24 cellular contexts compared by ENCODE assay signal in the genomic region with DNA sequence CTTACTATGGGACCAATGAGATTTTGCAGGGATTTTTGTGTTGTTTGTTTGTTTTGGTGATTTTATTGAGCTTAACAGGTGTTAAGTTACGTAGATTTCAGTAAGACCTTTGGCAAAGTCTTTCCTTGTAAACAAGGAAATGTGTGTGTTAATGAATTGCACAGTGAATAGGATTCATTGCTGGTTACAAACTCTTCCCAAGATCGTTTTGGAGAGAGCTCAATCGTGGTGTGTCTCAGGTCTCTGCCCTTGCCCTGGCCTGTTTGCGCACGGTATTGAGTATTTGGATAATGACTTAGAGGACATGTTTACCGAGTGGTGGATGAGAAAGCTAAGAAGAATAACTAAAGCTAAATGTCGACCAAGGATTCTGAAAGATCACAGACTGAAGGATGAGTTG. TPM values are rescaled to one million over a fixed set of nuclear protein-coding genes. Genes with fewer than 3 reads are reported as not detected.
A peak's percentile ranks its signal among the peaks of the same experiment; 100 is the strongest.
DNase-seq lines count a peak whose midpoint lies in the region; ATAC-seq and TF ChIP-seq lines count a peak whose summit lies in the region.
"Had no signal": no experiment of that assay in that cellular context is flagged by ENCODE, and none has a peak within 500 bp of the region (broad histone marks: within the 10 kb centered on the region; RNA-seq: fewer than 3 reads in every experiment).

No MANE protein-coding gene starts in this region.

- no peak overlapping the region for H3K4me3 ChIP-seq in HUES48 (ENCODE audit: low read depth, low read length)
- no peak overlapping the region for H3K4me3 ChIP-seq in sigmoid colon
- no peak overlapping the region for H3K4me3 ChIP-seq in tibial artery
- no peak overlapping the region for H3K4me3 ChIP-seq in mesendoderm (ENCODE audit: low read length)
- H3K4me3 ChIP-seq: BLaER1, GM12878, SJSA1, skin epidermis, thoracic aorta had no signal

- peak overlapping the region; percentile 81 for H3K27ac ChIP-seq in HUES48 (ENCODE audit: low read depth, low read length)
- peak overlapping the region in 3 of 4 donors; percentile 24 to 61 (median 36) for H3K27ac ChIP-seq in sigmoid colon
- H3K27ac ChIP-seq in tibial artery: no peak overlapping the region
- no peak overlapping the region for H3K27ac ChIP-seq in mesendoderm (ENCODE audit: low read depth, low read length)
- H3K27ac ChIP-seq: BLaER1, RWPE1, SJSA1, skin epidermis, thoracic aorta had no signal

- no peak overlapping the region for H4K8ac ChIP-seq in mesendoderm (ENCODE audit: low read depth, low read length)

- H3K4me2 ChIP-seq in mesendoderm (ENCODE audit: low read length): no peak overlapping the region
- H3K4me2 ChIP-seq: BLaER1 had no signal

- whole genome bisulfite sequencing in sigmoid colon, 2 donors: 24 to 55% methylated on average over 7 of the region's 7 CpGs
- no CpG with 5 or more reads among the region's 7 CpGs for WGBS in mesendoderm (ENCODE audit: extremely low coverage, insufficient coverage, low lambda C conversion rate)

- 0 out of 2 replicates have a peak, but pooled peaks cover 5% of the 10 kb centered on the region for H3K36me3 ChIP-seq in HUES48 (ENCODE audit: control insufficient read depth, insufficient read depth, low read length)
- peaks cover 0 to 21% (median 2%) of the 10 kb centered on the region in 4 donors for H3K36me3 ChIP-seq in sigmoid colon
- peaks cover 0 to 21% (median 4%) of the 10 kb centered on the region in 3 donors for H3K36me3 ChIP-seq in tibial artery
- H3K36me3 ChIP-seq in mesendoderm (ENCODE audit: control insufficient read depth, insufficient read depth, low read length): no peaks in the 10 kb centered on the region

- no peak overlapping the region for H2BK5ac ChIP-seq in mesendoderm (ENCODE audit: low read length)

- intact Hi-C loops in sigmoid colon (cut with DNase I): no loop called here
- intact Hi-C loops in tibial artery (cut with DNase I; ENCODE audit: low total_unique reads): no loop called here

- peaks cover 10% of the 10 kb centered on the region for H3K4me1 Mint-ChIP-seq in T-helper 17 cell
- H3K4me1 Mint-ChIP-seq: activated CD4-positive, alpha-beta T cell treated with anti-CD3 and anti-CD28 coated beads, Interleukin-2, amount 10 ng/mL, durations not matched to agents 24 days and 14 days had no signal

- no peak overlapping the region for H3K23ac ChIP-seq in mesendoderm (ENCODE audit: low read length)

- no peaks in the 10 kb centered on the region for H3K9me3 ChIP-seq in HUES48 (ENCODE audit: control insufficient read depth, insufficient read depth, low read length)
- H3K9me3 ChIP-seq in T-helper 17 cell (ENCODE audit: control insufficient read depth, low read length, poor library complexity, severe bottlenecking): no peaks in the 10 kb centered on the region
- no peaks in the 10 kb centered on the region for H3K9me3 ChIP-seq in sigmoid colon
- H3K9me3 ChIP-seq in tibial artery: no peaks in the 10 kb centered on the region
- H3K9me3 ChIP-seq: BLaER1, SJSA1, thoracic aorta had no signal

- DNase-seq in T-helper 17 cell (no peak), islet precursor cell (peak; percentile 25), sigmoid colon (no peak), tibial artery (no peak), mesendoderm (no peak), RPMI8226 (no peak)
- DNase-seq: activated CD4-positive, alpha-beta T cell treated with anti-CD3 and anti-CD28 coated beads, Interleukin-2, amount 10 ng/mL, durations not matched to agents 24 days and 14 days; activated T-cell treated with anti-CD3 and anti-CD28 coated beads, Interleukin-2, amount 50 U/mL, for 1 hour; central memory CD4-positive, alpha-beta T cell; cortex of kidney; effector memory CD8-positive, alpha-beta T cell; head of caudate nucleus; kidney; natural killer cell; NCI-H1436; T1000 had no signal

- no peak overlapping the region for H3K4ac ChIP-seq in mesendoderm (ENCODE audit: low read depth, low read length)

- H3K27ac Mint-ChIP-seq in T-helper 17 cell: peak overlapping the region; percentile 51
- H3K27ac Mint-ChIP-seq: activated CD4-positive, alpha-beta T cell treated with anti-CD3 and anti-CD28 coated beads, Interleukin-2, amount 10 ng/mL, durations not matched to agents 24 days and 14 days; effector memory CD8-positive, alpha-beta T cell; natural killer cell; stimulated activated naive CD8-positive, alpha-beta T cell treated with anti-CD3 and anti-CD28 coated beads, Interleukin-15, Interleukin-2, amounts not matched to agents 100 ng/mL and 50 ng/mL, for 24 hours had no signal

- H3K79me1 ChIP-seq in mesendoderm (ENCODE audit: low read length): no peaks in the 10 kb centered on the region

- H3K27me3 Mint-ChIP-seq in T-helper 17 cell: no peaks in the 10 kb centered on the region
- H3K27me3 Mint-ChIP-seq: activated CD4-positive, alpha-beta T cell treated with anti-CD3 and anti-CD28 coated beads, Interleukin-2, amount 10 ng/mL, durations not matched to agents 24 days and 14 days; effector memory CD8-positive, alpha-beta T cell; stimulated activated naive CD8-positive, alpha-beta T cell treated with anti-CD3 and anti-CD28 coated beads, Interleukin-15, Interleukin-2, amounts not matched to agents 100 ng/mL and 50 ng/mL, for 24 hours had no signal

- H3K56ac ChIP-seq in mesendoderm (ENCODE audit: low read length): no peak overlapping the region

- H3K27me3 ChIP-seq in HUES48 (ENCODE audit: control insufficient read depth, insufficient read depth, low read length) (no peaks in the 10 kb centered on the region), sigmoid colon (no peaks in the 10 kb centered on the region), tibial artery (no peaks in the 10 kb centered on the region), mesendoderm (ENCODE audit: insufficient read depth, low read length, poor library complexity) (no peaks in the 10 kb centered on the region)
- H3K27me3 ChIP-seq: BLaER1, SJSA1 had no signal

- H3K9ac ChIP-seq in HUES48 (ENCODE audit: low read depth, low read length) (no peak overlapping the region), mesendoderm (ENCODE audit: low read length) (no peak overlapping the region)
- H3K9ac ChIP-seq: BLaER1 had no signal

- no peak for TF ChIP-seq EP300 in sigmoid colon (IDR thresholded peaks at IDR 0.05)

- H2BK15ac ChIP-seq in mesendoderm (replicated peaks; ENCODE audit: low read depth): no peak overlapping the region

- no peak for TF ChIP-seq CTCF in sigmoid colon (IDR thresholded peaks at IDR 0.05)
- TF ChIP-seq CTCF in tibial artery (IDR thresholded peaks at IDR 0.05): no peak

- no peak overlapping the region for H4K5ac ChIP-seq in mesendoderm (ENCODE audit: low read length)

- H2AK5ac ChIP-seq in mesendoderm (ENCODE audit: low read length): no peak overlapping the region

- H3K36me3 Mint-ChIP-seq in T-helper 17 cell (ENCODE audit: low read depth): peaks cover 13% of the 10 kb centered on the region

- no peak overlapping the region for H3K18ac ChIP-seq in mesendoderm (ENCODE audit: low read length)

- no peak overlapping the region for H2BK120ac ChIP-seq in mesendoderm (ENCODE audit: low read depth, low read length)

- peaks cover 30% of the 10 kb centered on the region for H3K4me1 ChIP-seq in HUES48 (ENCODE audit: control insufficient read depth, insufficient read depth, low read length)
- H3K4me1 ChIP-seq in sigmoid colon: peaks cover 0 to 26% (median 16%) of the 10 kb centered on the region in 4 donors
- H3K4me1 ChIP-seq in tibial artery: peaks cover 0 to 13% (median 8%) of the 10 kb centered on the region in 4 donors
- no peaks in the 10 kb centered on the region for H3K4me1 ChIP-seq in mesendoderm (ENCODE audit: control insufficient read depth, low read depth, low read length)
- H3K4me1 ChIP-seq: BLaER1, SJSA1 had no signal

- no peaks in the 10 kb centered on the region for H3K79me2 ChIP-seq in mesendoderm (ENCODE audit: control insufficient read depth, insufficient read depth, low read length)

- TF ChIP-seq POLR2A in sigmoid colon (IDR thresholded peaks at IDR 0.05): no peak

- no peak for ATAC-seq in T-helper 17 cell
- ATAC-seq: effector memory CD8-positive, alpha-beta T cell; GM12878; natural killer cell had no signal

- no peak overlapping the region for H3K4me3 Mint-ChIP-seq in T-helper 17 cell
- H3K4me3 Mint-ChIP-seq: activated CD4-positive, alpha-beta T cell treated with anti-CD3 and anti-CD28 coated beads, Interleukin-2, amount 10 ng/mL, durations not matched to agents 24 days and 14 days; effector memory CD8-positive, alpha-beta T cell; natural killer cell; stimulated activated naive CD8-positive, alpha-beta T cell treated with anti-CD3 and anti-CD28 coated beads, Interleukin-15, Interleukin-2, amounts not matched to agents 100 ng/mL and 50 ng/mL, for 24 hours had no signal

RNA-seq across cellular contexts. Expression of gene PRPF18, which starts 41.9 kb away (rescaled TPM):
- total RNA-seq in T-helper 17 cell (10 to 100 TPM; 23.8 to 30.3 TPM), sigmoid colon (10 to 100 TPM; 25.8 to 39.3 (median 29.0) TPM)
- polyA plus RNA-seq in sigmoid colon: 10 to 100 TPM; 21.2 to 29.6 (median 23.4) TPM
- 16.0 TPM for polyA plus RNA-seq in mesendoderm (2013, experiment 1 of 2)
- polyA plus RNA-seq in mesendoderm (2013, experiment 2 of 2): 16.7 TPM

Comparison
In these comparisons a context has a peak if more than half of its experiments do, and no peak if none do; other contexts are left out.
1. H3K27ac ChIP-seq: peak in HUES48 (single experiment) and sigmoid colon (3 of 4); none in tibial artery (0 of 2) and mesendoderm (single experiment).